In the genomic region with DNA sequence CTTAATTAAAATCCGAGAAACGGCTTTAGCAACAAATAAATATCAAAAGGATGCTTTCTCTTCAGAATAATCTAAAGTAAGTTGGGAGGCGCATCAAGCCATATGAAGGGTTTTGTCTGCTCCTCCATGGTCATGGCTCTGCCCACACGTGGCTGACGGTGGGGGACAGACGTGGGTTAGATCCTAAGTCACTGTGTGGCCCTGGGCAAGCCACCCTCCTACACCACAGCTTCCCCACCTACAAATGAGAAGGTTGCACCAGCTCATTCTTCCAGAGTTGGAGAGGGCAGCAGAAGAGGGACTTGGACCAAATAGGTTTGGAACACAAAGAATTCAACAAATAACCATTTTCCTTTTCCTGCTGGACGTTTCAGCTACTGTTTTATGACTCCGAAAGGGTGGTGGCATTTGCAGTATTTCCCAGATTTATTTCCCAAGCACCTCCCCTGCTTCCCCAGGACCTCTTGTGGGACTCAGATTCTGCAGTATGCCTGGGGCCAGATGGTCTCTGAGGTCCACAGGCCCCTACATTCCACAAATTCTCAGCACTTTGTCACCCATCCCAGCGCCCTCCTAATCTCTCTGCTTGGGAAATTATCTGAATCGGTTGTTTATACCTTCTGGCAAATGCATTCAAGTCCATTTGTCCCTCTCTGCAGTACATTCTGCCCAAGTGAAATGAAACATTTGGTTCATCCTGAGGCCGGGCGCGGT, we compare ENCODE assay signal across 17 cellular contexts. TPM values are rescaled to one million over a fixed set of nuclear protein-coding genes. Genes with fewer than 3 reads are reported as not detected.
A peak's percentile ranks its signal among the peaks of the same experiment; 100 is the strongest.
DNase-seq lines count a peak whose midpoint lies in the region; TF ChIP-seq lines count a peak whose summit lies in the region.
"Had no signal": no experiment of that assay in that cellular context is flagged by ENCODE, and none has a peak within 500 bp of the region (broad histone marks: within the 10 kb centered on the region; RNA-seq: fewer than 3 reads in every experiment).

No MANE protein-coding gene starts in this region.

- DNase-seq in Caco-2 (no peak), fibroblast of the aortic adventitia (ENCODE audit: low read depth) (peak; percentile 45), neural progenitor cell (ENCODE audit: low spot score) (no peak), NCI-H2227 (lab: John Stamatoyannopoulos, UW; ENCODE audit: unreplicated experiment) (no peak), middle frontal gyrus (ENCODE audit: extremely low spot score, low spot score) (no peak), SHP77 (lab: John Stamatoyannopoulos, UW) (no peak)
- DNase-seq: BE2C; CD8-positive, alpha-beta T cell; DND-41; HCEC 1CT; KBM-7; NCI-H345; NCI-H748 treated with DMSO at 0.1 percent for 48 hours; PC-9; SK-N-SH had no signal

- H3K79me2 ChIP-seq in neural progenitor cell (ENCODE audit: low read depth) = no peaks in the 10 kb centered on the region

- H4K20me1 ChIP-seq in neural progenitor cell (ENCODE audit: low read depth) = peaks cover 4% of the 10 kb centered on the region

- H3K9me3 Mint-ChIP-seq in Caco-2 (ENCODE audit: unreplicated experiment) (no peaks in the 10 kb centered on the region), neural progenitor cell (no peaks in the 10 kb centered on the region)
- H3K9me3 Mint-ChIP-seq: CD8-positive, alpha-beta T cell had no signal

- H3K27me3 Mint-ChIP-seq in Caco-2 (ENCODE audit: insufficient read depth, unreplicated experiment) (no peaks in the 10 kb centered on the region), neural progenitor cell (ENCODE audit: insufficient read depth, low read depth) (peaks cover 3% of the 10 kb centered on the region)

- H3K4me1 Mint-ChIP-seq in Caco-2 (ENCODE audit: low read depth, unreplicated experiment) = no peaks in the 10 kb centered on the region
- peaks cover 49% of the 10 kb centered on the region for H3K4me1 Mint-ChIP-seq in neural progenitor cell

- H3K36me3 Mint-ChIP-seq in Caco-2 (ENCODE audit: insufficient read depth, unreplicated experiment) (peaks cover 4% of the 10 kb centered on the region), neural progenitor cell (peaks cover 3% of the 10 kb centered on the region)
- H3K36me3 Mint-ChIP-seq: CD8-positive, alpha-beta T cell had no signal

- no TSS peak for BruUV-seq in Caco-2 (replicated peaks; lab: Mats Ljungman, UMichigan)

- H3K27ac ChIP-seq in HEK293 (ENCODE audit: extremely low read depth, low read depth, low read length) (no peak overlapping the region), neural progenitor cell (no peak overlapping the region)
- H3K27ac ChIP-seq: PC-9 had no signal

- intact Hi-C loops in Caco-2 (cut with micrococcal nuclease; ENCODE audit: unreplicated experiment) = no loop called here

- POLR2A ChIA-PET in Caco-2 (lab: Charles Lee) (no interaction called here), HEK293 (lab: Yijun Ruan, JAX) (no interaction called here)

- H3K4me1 ChIP-seq in Caco-2 (peaks cover 19% of the 10 kb centered on the region), HEK293 (ENCODE audit: control insufficient read depth, insufficient read depth, low read length) (no peaks in the 10 kb centered on the region), neural progenitor cell (peaks cover 25% of the 10 kb centered on the region)
- H3K4me1 ChIP-seq: BE2C had no signal

- H3K36me3 ChIP-seq in Caco-2 (ENCODE audit: control insufficient read depth, insufficient read depth, low read length) (no peaks in the 10 kb centered on the region), HEK293 (ENCODE audit: control insufficient read depth in 2 of 2, insufficient read depth in 1 of 2, low read length in 2 of 2) (no peaks in the 10 kb centered on the region), neural progenitor cell (no peaks in the 10 kb centered on the region)
- H3K36me3 ChIP-seq: BE2C had no signal

- CTCF ChIA-PET in Caco-2 (lab: Charles Lee) (no interaction called here), HEK293 (lab: Yijun Ruan, JAX) (interaction anchor here (1.2 kb wide), 1 partner anchor 21 kb away, joined by 7 read pairs; no protein-coding TSS in a partner anchor)

- H3K27me3 ChIP-seq in Caco-2 (replicated peaks; ENCODE audit: control insufficient read depth, insufficient read depth, low read length) = no peaks in the 10 kb centered on the region
- no peaks in the 10 kb centered on the region for H3K27me3 ChIP-seq in neural progenitor cell
- H3K27me3 ChIP-seq: BE2C had no signal

- no peaks in the 10 kb centered on the region for H3K9me3 ChIP-seq in Caco-2
- no peaks in the 10 kb centered on the region for H3K9me3 ChIP-seq in HEK293 (ENCODE audit: control insufficient read depth, insufficient read depth, low read depth, low read length)
- H3K9me3 ChIP-seq in neural progenitor cell (ENCODE audit: low read depth) = no peaks in the 10 kb centered on the region
- H3K9me3 ChIP-seq: BE2C, SK-N-SH had no signal

- no peak for TF ChIP-seq CTCF in Caco-2 (IDR thresholded peaks at IDR 0.05; ENCODE audit: insufficient read depth in 1 of 2, low read depth in 1 of 2, low read length in 1 of 2, severe bottlenecking in 1 of 2, unreplicated experiment in 1 of 2)
- TF ChIP-seq CTCF in HEK293 (tag by site-specific recombination; IDR thresholded peaks at IDR 0.05) = no peak
- no peak for TF ChIP-seq CTCF in fibroblast of the aortic adventitia (IDR thresholded peaks at IDR 0.05; ENCODE audit: insufficient read depth, low read length)
- no peak for TF ChIP-seq CTCF in neural progenitor cell (IDR thresholded peaks at IDR 0.05)

- H3K9ac ChIP-seq in neural progenitor cell = no peak overlapping the region
- H3K9ac ChIP-seq: SK-N-SH had no signal

- no peak overlapping the region for H3K4me2 ChIP-seq in neural progenitor cell
- H3K4me2 ChIP-seq: PC-9, SK-N-SH had no signal

- H3F3A ChIP-seq in neural progenitor cell (ENCODE audit: low read depth) = no peaks in the 10 kb centered on the region

- H3K27ac Mint-ChIP-seq in Caco-2 (ENCODE audit: unreplicated experiment) (peak overlapping the region; percentile 10), neural progenitor cell (no peak overlapping the region)
- H3K27ac Mint-ChIP-seq: CD8-positive, alpha-beta T cell had no signal

- H3K4me3 Mint-ChIP-seq in Caco-2 (ENCODE audit: unreplicated experiment) (no peak overlapping the region), neural progenitor cell (peak overlapping the region; percentile 63)
- H3K4me3 Mint-ChIP-seq: CD8-positive, alpha-beta T cell had no signal

- no peak overlapping the region for H2AFZ ChIP-seq in neural progenitor cell (replicated peaks)
- H2AFZ ChIP-seq: PC-9 had no signal

- no peak overlapping the region for H3K4me3 ChIP-seq in Caco-2 (ENCODE audit: low read depth, low read length)
- no peak overlapping the region for H3K4me3 ChIP-seq in HEK293 (ENCODE audit: low read depth, low read length)
- no peak overlapping the region for H3K4me3 ChIP-seq in fibroblast of the aortic adventitia (ENCODE audit: low read depth, low read length)
- no peak overlapping the region for H3K4me3 ChIP-seq in neural progenitor cell
- H3K4me3 ChIP-seq: PC-9 had no signal

TF ChIP-seq in HEK293, 187 proteins besides CTCF, POLR2A, EP300 and RAD21:
- TF ChIP-seq, protein P1, sequence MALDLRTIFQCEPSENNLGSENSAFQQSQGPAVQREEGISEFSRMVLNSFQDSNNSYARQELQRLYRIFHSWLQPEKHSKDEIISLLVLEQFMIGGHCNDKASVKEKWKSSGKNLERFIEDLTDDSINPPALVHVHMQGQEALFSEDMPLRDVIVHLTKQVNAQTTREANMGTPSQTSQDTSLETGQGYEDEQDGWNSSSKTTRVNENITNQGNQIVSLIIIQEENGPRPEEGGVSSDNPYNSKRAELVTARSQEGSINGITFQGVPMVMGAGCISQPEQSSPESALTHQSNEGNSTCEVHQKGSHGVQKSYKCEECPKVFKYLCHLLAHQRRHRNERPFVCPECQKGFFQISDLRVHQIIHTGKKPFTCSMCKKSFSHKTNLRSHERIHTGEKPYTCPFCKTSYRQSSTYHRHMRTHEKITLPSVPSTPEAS (tag by site-specific recombination; IDR thresholded peaks at IDR 0.05) = no peak
- TF ChIP-seq EGR2 (tag by site-specific recombination; IDR thresholded peaks at IDR 0.05; ENCODE audit: low read depth) (peak; percentile 71), ZFHX2 (tag by site-specific recombination; conservative IDR thresholded peaks at IDR 0.05) (peak; percentile 61)

RNA-seq across cellular contexts. Expression of a gene that starts 17.8 kb away (rescaled TPM):
- 4.0 and 4.5 TPM in 2 replicates for total RNA-seq in Caco-2 (2022)
- 3.6 and 6.1 TPM in 2 replicates for total RNA-seq in fibroblast of the aortic adventitia (ENCODE audit: low replicate concordance)
- 4.0 and 7.2 TPM in 2 replicates for total RNA-seq in neural progenitor cell (ENCODE audit: low replicate concordance)
- total RNA-seq: HT1080 had no signal

RNA-seq across cellular contexts. Expression of a gene that starts 58.8 kb away (rescaled TPM):
- total RNA-seq in Caco-2 (2022) = 0.28 and 0.41 TPM in 2 replicates
- 5.3 and 45.3 TPM in 2 replicates for total RNA-seq in fibroblast of the aortic adventitia (ENCODE audit: low replicate concordance)
- total RNA-seq in neural progenitor cell (ENCODE audit: low replicate concordance) = 0.49 and 0.53 TPM in 2 replicates
